20 cellular contexts compared by ENCODE assay signal in the genomic region with DNA sequence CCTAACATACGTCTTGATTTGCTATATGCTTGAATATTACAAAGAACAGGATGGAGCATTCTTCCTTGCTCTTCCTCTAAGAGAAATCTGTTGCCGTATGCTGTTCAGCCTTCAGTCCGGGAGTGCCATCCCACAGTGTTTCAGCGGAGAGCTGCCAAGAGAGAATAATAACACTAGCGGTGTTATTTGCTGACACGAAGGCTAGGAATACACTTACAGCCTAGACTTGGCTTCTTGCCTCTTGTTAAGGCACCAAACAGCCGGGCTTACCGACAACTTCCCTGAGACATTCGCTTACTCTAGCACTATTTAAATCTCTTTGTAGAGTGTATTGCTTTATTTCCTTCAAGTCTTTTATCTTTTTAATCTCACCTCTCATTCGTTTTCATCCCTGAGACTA. TPM values are rescaled to one million over a fixed set of nuclear protein-coding genes. Genes with fewer than 3 reads are reported as not detected.
A peak's percentile ranks its signal among the peaks of the same experiment; 100 is the strongest.
DNase-seq lines count a peak whose midpoint lies in the region; ATAC-seq, FAIRE-seq and TF ChIP-seq lines count a peak whose summit lies in the region.
"Had no signal": no experiment of that assay in that cellular context is flagged by ENCODE, and none has a peak within 500 bp of the region (broad histone marks: within the 10 kb centered on the region; RNA-seq: fewer than 3 reads in every experiment).

No MANE protein-coding gene starts in this region.

- H3K36me3 Mint-ChIP-seq in activated T-helper 17 cell treated with anti-CD3 and anti-CD28 coated beads, Interleukin-2, amount 50 U/mL, for 72 hours (ENCODE audit: low read depth) = no peaks in the 10 kb centered on the region

- no peak for TF ChIP-seq CTCF in right lobe of liver (IDR thresholded peaks at IDR 0.05)
- no peak for TF ChIP-seq CTCF in HepG2 (CRISPR knock-in tag; IDR thresholded peaks at IDR 0.05)
- TF ChIP-seq CTCF in omental fat pad (IDR thresholded peaks at IDR 0.05) = no peak

- peaks cover 40% of the 10 kb centered on the region for H3K27me3 Mint-ChIP-seq in activated T-helper 17 cell treated with anti-CD3 and anti-CD28 coated beads, Interleukin-2, amount 50 U/mL, for 72 hours

- TF ChIP-seq RAD21 in HepG2 (CRISPR knock-in tag; IDR thresholded peaks at IDR 0.05) = no peak

- CTCF ChIA-PET in HepG2 (lab: Yijun Ruan, JAX; ENCODE audit: low intra/inter-chr PET ratio, low total read pairs) = no interaction called here

- no TSS peak for BruUV-seq in HepG2 (replicated peaks; lab: Mats Ljungman, UMichigan)

- 24% methylated on average over 9 of the region's 10 CpGs for WGBS in right lobe of liver (ENCODE audit: insufficient coverage, low coverage, low lambda C conversion rate, missing lambda C conversion rate)
- 2% methylated on average over 10 of the region's 10 CpGs for WGBS in HepG2 (ENCODE audit: low lambda C conversion rate)

- no peaks in the 10 kb centered on the region for H3K27me3 ChIP-seq in right lobe of liver
- H3K27me3 ChIP-seq in HepG2 (ENCODE audit: control insufficient read depth in 1 of 2, insufficient read depth in 2 of 2, low read length in 2 of 2) = peaks cover 3 to 17% of the 10 kb centered on the region in 2 experiments; a peak in 4 of 5 replicates

- no peak overlapping the region for H3K4me3 Mint-ChIP-seq in activated T-helper 17 cell treated with anti-CD3 and anti-CD28 coated beads, Interleukin-2, amount 50 U/mL, for 72 hours
- H3K4me3 Mint-ChIP-seq: activated B cell treated with CpG ODN at 0.5 μM for 24 hours had no signal

- H3K27ac ChIP-seq in right lobe of liver = no peak overlapping the region
- no peak overlapping the region for H3K27ac ChIP-seq in HepG2 (ENCODE audit: extremely low read length, insufficient read depth, low read length)
- H3K27ac ChIP-seq: RWPE1 had no signal

- H3K36me3 ChIP-seq in right lobe of liver = no peaks in the 10 kb centered on the region
- no peaks in the 10 kb centered on the region for H3K36me3 ChIP-seq in HepG2 (replicated peaks in 1 of 2; ENCODE audit: control insufficient read depth in 1 of 2, insufficient read depth in 2 of 2, low read length in 2 of 2)

- H2AFZ ChIP-seq in HepG2 (ENCODE audit: low read length) = no peak overlapping the region

- TF ChIP-seq POLR2A in right lobe of liver (IDR thresholded peaks at IDR 0.05) (no peak), HepG2 (IDR thresholded peaks at IDR 0.05; ENCODE audit: insufficient read depth in 1 of 2, low read depth in 2 of 2, low read length in 2 of 2) (no peak)

- H3K4me1 ChIP-seq in right lobe of liver (no peaks in the 10 kb centered on the region), HepG2 (ENCODE audit: insufficient read depth, low read length) (no peaks in the 10 kb centered on the region)

- no peak overlapping the region for H3K4me3 ChIP-seq in right lobe of liver
- no peak overlapping the region for H3K4me3 ChIP-seq in HepG2 (replicated peaks in 1 of 3; ENCODE audit: insufficient read depth in 1 of 3, low read depth in 2 of 3, low read length in 3 of 3)

- FAIRE-seq in HepG2 (lab: Jason Lieb, UNC) = no peak
- FAIRE-seq: D721Med had no signal

- peak; percentile 29 to 34 (median 31) for ATAC-seq in right lobe of liver
- no peak for ATAC-seq in HepG2
- no peak for ATAC-seq in activated T-helper 17 cell treated with anti-CD3 and anti-CD28 coated beads, Interleukin-2, amount 50 U/mL, for 72 hours (replicated peaks)
- ATAC-seq in omental fat pad (ENCODE audit: low FRiP score) = no peak

- H3K9ac ChIP-seq in HepG2 (ENCODE audit: insufficient read depth, low read depth, low read length) = no peak overlapping the region

- POLR2A ChIA-PET in HepG2 (lab: Yijun Ruan, JAX) = no interaction called here

- H3K4me1 Mint-ChIP-seq in activated T-helper 17 cell treated with anti-CD3 and anti-CD28 coated beads, Interleukin-2, amount 50 U/mL, for 72 hours = peaks cover 4% of the 10 kb centered on the region
- H3K4me1 Mint-ChIP-seq: activated B cell treated with CpG ODN at 0.5 μM for 24 hours had no signal

- no peak for TF ChIP-seq EP300 in HepG2 (IDR thresholded peaks at IDR 0.05; ENCODE audit: low read depth in 2 of 2, low read length in 2 of 2)
- no peak for TF ChIP-seq EP300 in HepG2 (CRISPR knock-in tag; IDR thresholded peaks at IDR 0.05; ENCODE audit: borderline replicate concordance)

- H3K9me3 Mint-ChIP-seq in activated T-helper 17 cell treated with anti-CD3 and anti-CD28 coated beads, Interleukin-2, amount 50 U/mL, for 72 hours = no peaks in the 10 kb centered on the region
- H3K9me3 Mint-ChIP-seq: activated B cell treated with CpG ODN at 0.5 μM for 24 hours had no signal

- DNase-seq in right lobe of liver (no peak), HepG2 (ENCODE audit: low spot score) (no peak), iris pigment epithelial cell (ENCODE audit: low read depth) (peak; percentile 64), NCI-H774 (lab: John Stamatoyannopoulos, UW) (no peak), GM03348 (ENCODE audit: low spot score) (no peak), omental fat pad (ENCODE audit: low spot score) (no peak)
- no peak for DNase-seq in stimulated activated CD4-positive, alpha-beta T cell treated with anti-CD3 and anti-CD28 coated beads, Interleukin-4, amount 100 ng/mL, for 24 hours
- DNase-seq: activated B cell treated with CpG ODN at 0.5 μM for 24 hours; activated CD8-positive, alpha-beta memory T cell treated with anti-CD3 and anti-CD28 coated beads for 24 hours; AML-193; amniotic stem cell; KBM-7; kidney glomerular epithelial cell; NCI-H1436 treated with DMSO at 0.1 percent for 48 hours; NCI-H82; stimulated activated CD4-positive, alpha-beta T cell treated with anti-CD3 and anti-CD28 coated beads, Interleukin-15, amount 100 ng/mL, for 24 hours; T-helper 1 cell had no signal

- intact Hi-C loops in right lobe of liver (cut with DNase I) = no loop called here
- intact Hi-C loops in HepG2 (cut with micrococcal nuclease; ENCODE audit: unreplicated experiment) = loop anchor here (2.0 to 10.0 kb wide), 3 partner anchors 1145 to 1933 kb away; no protein-coding TSS in a partner anchor

- in situ Hi-C loops in HepG2 (cut with HindIII; ENCODE audit: extremely low pct_ligation_motif_present, low pct_unique_long_range_greater_than_20kb) = loop anchor here (10.0 kb wide), 1 partner anchor 1033 kb away; no protein-coding TSS in a partner anchor

- H3K9me3 ChIP-seq in right lobe of liver (no peaks in the 10 kb centered on the region), HepG2 (ENCODE audit: low read length) (no peaks in the 10 kb centered on the region)

- peak overlapping the region; percentile 34 for H3K27ac Mint-ChIP-seq in activated T-helper 17 cell treated with anti-CD3 and anti-CD28 coated beads, Interleukin-2, amount 50 U/mL, for 72 hours
- H3K27ac Mint-ChIP-seq: activated B cell treated with CpG ODN at 0.5 μM for 24 hours had no signal

- H3K4me2 ChIP-seq in HepG2 (ENCODE audit: low read depth, low read length) = no peak overlapping the region

- no peaks in the 10 kb centered on the region for H3K79me2 ChIP-seq in HepG2 (ENCODE audit: insufficient read depth, low read length)

- H4K20me1 ChIP-seq in HepG2 (ENCODE audit: insufficient read depth, low read length) = no peaks in the 10 kb centered on the region

RNA-seq across cellular contexts. Expression of a gene that starts 31.4 kb away (rescaled TPM):
- total RNA-seq in right lobe of liver (under 1 TPM in 3 of 6 experiments, not detected in 3; under 0.01 to 0.02 (median 0.02) TPM), HepG2 (2016; rRNA removed; fragmentation: Illumina TruSeq; extraction: Trizol) (0.02 and 0.06 TPM in 2 replicates), omental fat pad (under 1 TPM in 3 of 4 donors, not detected in 1; 0.09 to 0.19 (median 0.16) TPM)
- not detected in 2 replicates for total RNA-seq in HepG2 (2016; cell fraction: cytosol; rRNA removed; fragmentation: Illumina TruSeq; extraction: Trizol; ENCODE audit: low read depth)
- 0.02 and 0.06 TPM in 2 replicates for total RNA-seq in HepG2 (2016; cell fraction: insoluble cytoplasmic fraction; rRNA removed; fragmentation: Illumina TruSeq; extraction: Trizol)
- total RNA-seq in HepG2 (2016; cell fraction: membrane; rRNA removed; fragmentation: Illumina TruSeq; extraction: Trizol) = 0.03 TPM in 1 of 2 replicates, not detected in the other
- 0.06 TPM in 1 of 2 replicates, not detected in the other for total RNA-seq in HepG2 (2016; cell fraction: nucleus; rRNA removed; fragmentation: Illumina TruSeq; extraction: Trizol)
- 0.07 and 0.09 TPM in 2 replicates for polyA plus RNA-seq in HepG2 (2011; rRNA removed)
- 0.03 and 0.05 TPM in 2 replicates for polyA plus RNA-seq in HepG2 (2011; cell fraction: cytosol; rRNA removed)
- polyA plus RNA-seq in HepG2 (2011; cell fraction: nucleus; rRNA removed) = 0.03 and 0.09 TPM in 2 replicates
- 0.09 and 0.11 TPM in 2 replicates for polyA plus RNA-seq in HepG2 (2012)
- not detected in 2 replicates for polyA plus RNA-seq in HepG2 (2016; cell fraction: cytosol; fragmentation: Illumina TruSeq; extraction: Trizol; ENCODE audit: low read depth)
- not detected in 2 replicates for polyA plus RNA-seq in HepG2 (2016; cell fraction: insoluble cytoplasmic fraction; fragmentation: Illumina TruSeq; extraction: Trizol; ENCODE audit: low read depth)
- polyA plus RNA-seq in HepG2 (2016; cell fraction: membrane; fragmentation: Illumina TruSeq; extraction: Trizol; ENCODE audit: low read depth) = not detected in 2 replicates
- not detected in 2 replicates for polyA plus RNA-seq in HepG2 (2016; cell fraction: nucleus; fragmentation: Illumina TruSeq; extraction: Trizol; ENCODE audit: insufficient read depth, low read depth)
- 0.16 and 0.64 TPM in 2 replicates for polyA minus RNA-seq in HepG2 (2011; rRNA and poly(A)+ RNA removed; ENCODE audit: low replicate concordance)
- polyA minus RNA-seq in HepG2 (2011; cell fraction: cytosol; rRNA and poly(A)+ RNA removed) = under 0.01 and 0.26 TPM in 2 replicates
- polyA minus RNA-seq in HepG2 (2011; cell fraction: nucleus; rRNA and poly(A)+ RNA removed) = 0.90 and 0.99 TPM in 2 replicates
- total RNA-seq in activated T-helper 17 cell treated with anti-CD3 and anti-CD28 coated beads, Interleukin-2, amount 50 U/mL, for 72 hours = under 1 TPM; 0.11 to 0.40 TPM
- total RNA-seq: activated B cell treated with CpG ODN at 0.5 μM for 24 hours had no signal

RNA-seq across cellular contexts. Expression of a gene that starts 31.6 kb away (rescaled TPM):
- total RNA-seq in right lobe of liver = 10 to 100 TPM; 21.6 to 28.1 (median 23.7) TPM
- total RNA-seq in HepG2 (2016; rRNA removed; fragmentation: Illumina TruSeq; extraction: Trizol) = 59.5 and 73.6 TPM in 2 replicates
- total RNA-seq in HepG2 (2016; cell fraction: cytosol; rRNA removed; fragmentation: Illumina TruSeq; extraction: Trizol; ENCODE audit: low read depth) = 9.3 TPM in 2 replicates
- total RNA-seq in HepG2 (2016; cell fraction: insoluble cytoplasmic fraction; rRNA removed; fragmentation: Illumina TruSeq; extraction: Trizol) = 62.8 and 73.7 TPM in 2 replicates
- total RNA-seq in HepG2 (2016; cell fraction: membrane; rRNA removed; fragmentation: Illumina TruSeq; extraction: Trizol) = 21.6 and 27.8 TPM in 2 replicates
- 48.7 and 55.1 TPM in 2 replicates for total RNA-seq in HepG2 (2016; cell fraction: nucleus; rRNA removed; fragmentation: Illumina TruSeq; extraction: Trizol)
- polyA plus RNA-seq in HepG2 (2011; rRNA removed) = 47.9 and 61.4 TPM in 2 replicates
- 44.7 and 74.0 TPM in 2 replicates for polyA plus RNA-seq in HepG2 (2011; cell fraction: cytosol; rRNA removed)
- polyA plus RNA-seq in HepG2 (2011; cell fraction: nucleus; rRNA removed) = 17.3 and 17.6 TPM in 2 replicates
- 46.2 and 51.8 TPM in 2 replicates for polyA plus RNA-seq in HepG2 (2012)
- 7.7 and 8.4 TPM in 2 replicates for polyA plus RNA-seq in HepG2 (2016; cell fraction: cytosol; fragmentation: Illumina TruSeq; extraction: Trizol; ENCODE audit: low read depth)
- polyA plus RNA-seq in HepG2 (2016; cell fraction: insoluble cytoplasmic fraction; fragmentation: Illumina TruSeq; extraction: Trizol; ENCODE audit: low read depth) = 49.2 and 50.7 TPM in 2 replicates
- 12.0 and 16.1 TPM in 2 replicates for polyA plus RNA-seq in HepG2 (2016; cell fraction: membrane; fragmentation: Illumina TruSeq; extraction: Trizol; ENCODE audit: low read depth)
- 57.1 and 60.6 TPM in 2 replicates for polyA plus RNA-seq in HepG2 (2016; cell fraction: nucleus; fragmentation: Illumina TruSeq; extraction: Trizol; ENCODE audit: insufficient read depth, low read depth)
- 46.8 and 62.6 TPM in 2 replicates for polyA minus RNA-seq in HepG2 (2011; rRNA and poly(A)+ RNA removed; ENCODE audit: low replicate concordance)
- 40.8 and 45.6 TPM in 2 replicates for polyA minus RNA-seq in HepG2 (2011; cell fraction: cytosol; rRNA and poly(A)+ RNA removed)
- 42.1 and 44.6 TPM in 2 replicates for polyA minus RNA-seq in HepG2 (2011; cell fraction: nucleus; rRNA and poly(A)+ RNA removed)
- total RNA-seq in activated T-helper 17 cell treated with anti-CD3 and anti-CD28 coated beads, Interleukin-2, amount 50 U/mL, for 72 hours = 10 to 100 TPM; 51.4 to 52.0 TPM
- 10 to 100 TPM; 30.5 to 45.7 (median 44.7) TPM for total RNA-seq in omental fat pad

Comparison
In these comparisons a context has a peak if more than half of its experiments do, and no peak if none do; other contexts are left out.
1. ATAC-seq: peak in right lobe of liver (4 of 4); none in HepG2 (single experiment), activated T-helper 17 cell treated with anti-CD3 and anti-CD28 coated beads, Interleukin-2, amount 50 U/mL, for 72 hours (single experiment) and omental fat pad (single experiment).